23 cellular contexts compared by ENCODE assay signal in genomic region chr1:83052865-83053264, GRCh38.
A peak's percentile ranks its signal among the peaks of the same experiment; 100 is the strongest.
DNase-seq lines count a peak whose midpoint lies in the region; ATAC-seq and TF ChIP-seq lines count a peak whose summit lies in the region.
"Had no signal": no experiment of that assay in that cellular context is flagged by ENCODE, and none has a peak within 500 bp of the region (broad histone marks: within the 10 kb centered on the region; RNA-seq: fewer than 3 reads in every experiment).

No MANE protein-coding gene starts in this region.

- intact Hi-C loops in PC-3 (cut with micrococcal nuclease): no loop called here

- H3K79me2 ChIP-seq in PC-3 (ENCODE audit: low read length): no peaks in the 10 kb centered on the region

- H3K36me3 ChIP-seq in PC-3 (ENCODE audit: low read depth, low read length) (no peaks in the 10 kb centered on the region), endodermal cell (ENCODE audit: control insufficient read depth, insufficient read depth, low read length) (no peaks in the 10 kb centered on the region)
- H3K36me3 ChIP-seq: BE2C, BLaER1 had no signal

- H3K27ac Mint-ChIP-seq in endodermal cell: no peak overlapping the region
- H3K27ac Mint-ChIP-seq: CD14-positive monocyte; CD4-positive, alpha-beta memory T cell; CD4-positive, CD25-positive, alpha-beta regulatory T cell; CD8-positive, alpha-beta memory T cell had no signal

- peaks cover 32% of the 10 kb centered on the region for H3K4me1 Mint-ChIP-seq in endodermal cell
- H3K4me1 Mint-ChIP-seq: CD14-positive monocyte; CD4-positive, alpha-beta memory T cell; CD4-positive, CD25-positive, alpha-beta regulatory T cell; CD8-positive, alpha-beta memory T cell had no signal

- no peaks in the 10 kb centered on the region for H3K9me3 ChIP-seq in PC-3 (ENCODE audit: low read length)
- H3K9me3 ChIP-seq in endodermal cell (ENCODE audit: control insufficient read depth, low read length): peaks cover 37% of the 10 kb centered on the region
- H3K9me3 ChIP-seq: BE2C had no signal

- no peaks in the 10 kb centered on the region for H3K27me3 Mint-ChIP-seq in endodermal cell (ENCODE audit: insufficient read depth)
- H3K27me3 Mint-ChIP-seq: CD4-positive, alpha-beta memory T cell; CD4-positive, CD25-positive, alpha-beta regulatory T cell; CD8-positive, alpha-beta memory T cell had no signal

- no peaks in the 10 kb centered on the region for H3K27me3 ChIP-seq in PC-3 (ENCODE audit: low read length)
- H3K27me3 ChIP-seq in endodermal cell (ENCODE audit: control insufficient read depth, insufficient read depth, low read length, poor library complexity, severe bottlenecking): no peaks in the 10 kb centered on the region
- H3K27me3 ChIP-seq: BE2C, BLaER1 had no signal

- no peak overlapping the region for H3K4me3 Mint-ChIP-seq in endodermal cell
- H3K4me3 Mint-ChIP-seq: CD14-positive monocyte; CD4-positive, alpha-beta memory T cell; CD4-positive, CD25-positive, alpha-beta regulatory T cell; CD8-positive, alpha-beta memory T cell had no signal

- H4K20me1 ChIP-seq in PC-3 (ENCODE audit: low read length): no peaks in the 10 kb centered on the region
- H4K20me1 ChIP-seq: BLaER1 had no signal

- BruUV-seq in PC-3 (replicated peaks; lab: Mats Ljungman, UMichigan): no TSS peak

- H3K4me1 ChIP-seq in PC-3 (ENCODE audit: insufficient read depth, low read length) (peaks cover 48% of the 10 kb centered on the region), endodermal cell (ENCODE audit: control insufficient read depth, insufficient read depth, low read length) (peaks cover 16% of the 10 kb centered on the region)
- H3K4me1 ChIP-seq: BE2C, BLaER1 had no signal

- H3K9me2 ChIP-seq in PC-3 (replicated peaks; ENCODE audit: low read length): no peaks in the 10 kb centered on the region

- H3K9ac ChIP-seq in PC-3 (ENCODE audit: low read length) (no peak overlapping the region), endodermal cell (ENCODE audit: extremely low read depth, low read length, poor library complexity, severe bottlenecking) (no peak overlapping the region)
- H3K9ac ChIP-seq: BLaER1 had no signal

- no peaks in the 10 kb centered on the region for H3F3A ChIP-seq in PC-3 (ENCODE audit: low read length, unreplicated experiment)

- no peak overlapping the region for H2AFZ ChIP-seq in PC-3 (ENCODE audit: low read length)

- TF ChIP-seq CTCF in PC-3 (conservative IDR thresholded peaks at IDR 0.05; ENCODE audit: low read depth, low read length) (no peak), endodermal cell (conservative IDR thresholded peaks at IDR 0.05) (no peak)

- CTCF ChIA-PET in PC-3 (lab: Charles Lee): no interaction called here

- H3K9me3 Mint-ChIP-seq in endodermal cell: peaks cover 47% of the 10 kb centered on the region

- peak; percentile 37 for DNase-seq in HT-29 (ENCODE audit: low spot score)
- DNase-seq in PC-3: peak; percentile 51
- no peak for DNase-seq in endodermal cell
- no peak for DNase-seq in NK-92 (lab: John Stamatoyannopoulos, UW; ENCODE audit: unreplicated experiment)
- DNase-seq: 8988T; ACHN; BE2C; C1 segment of cervical spinal cord; CD4-positive, alpha-beta memory T cell; CD4-positive, CD25-positive, alpha-beta regulatory T cell; CD8-positive, alpha-beta memory T cell; COR-L47; DMS 273 treated with DMSO at 0.1 percent for 48 hours; DMS153; DMS53; DMS79; DND-41; EL; GDM1 had no signal

- peaks cover 42% of the 10 kb centered on the region for H3K36me3 Mint-ChIP-seq in endodermal cell (ENCODE audit: low read depth)
- H3K36me3 Mint-ChIP-seq: CD14-positive monocyte; CD4-positive, alpha-beta memory T cell; CD4-positive, CD25-positive, alpha-beta regulatory T cell; CD8-positive, alpha-beta memory T cell had no signal

- ATAC-seq in PC-3 (peak; percentile 59), HG03280 (IDR thresholded peaks at IDR 0.05; ENCODE audit: unreplicated experiment) (no peak)
- ATAC-seq: GM12878 had no signal

- 0 out of 2 replicates have a peak overlapping the region, but pooled peaks have one; percentile 10 for H3K4me2 ChIP-seq in PC-3 (ENCODE audit: low read length)
- H3K4me2 ChIP-seq: BLaER1 had no signal

- H3K27ac ChIP-seq in PC-3 (ENCODE audit: low read length) (no peak overlapping the region), endodermal cell (ENCODE audit: low read depth, low read length) (no peak overlapping the region)
- H3K27ac ChIP-seq: BLaER1 had no signal

- H3K4me3 ChIP-seq in PC-3 (ENCODE audit: low read length) (no peak overlapping the region), endodermal cell (ENCODE audit: low read length) (peak overlapping the region; percentile 3)
- H3K4me3 ChIP-seq: BLaER1, GM12878 had no signal

- POLR2A ChIA-PET in PC-3 (lab: Charles Lee; ENCODE audit: unreplicated experiment): interaction anchor here (0.7 kb wide), 1 partner anchor 197 kb away, joined by 4 read pairs; no protein-coding TSS in a partner anchor

Comparison
In these comparisons a context has a peak if more than half of its experiments do, and no peak if none do; other contexts are left out.
1. DNase-seq: peak in HT-29 (single experiment) and PC-3 (single experiment); none in endodermal cell (single experiment) and NK-92 (single experiment).